Comparison of ENCODE assay signal across 21 cellular contexts in genomic region chr4:118154643-118155042, GRCh38.
DNase-seq lines count a peak whose midpoint lies in the region; ATAC-seq and TF ChIP-seq lines count a peak whose summit lies in the region.
"Had no signal": no experiment of that assay in that cellular context is flagged by ENCODE, and none has a peak within 500 bp of the region (broad histone marks: within the 10 kb centered on the region; RNA-seq: fewer than 3 reads in every experiment).

No MANE protein-coding gene starts in this region.

- WGBS in SK-N-SH (ENCODE audit: low lambda C conversion rate) = 39% methylated on average over 5 of the region's 5 CpGs
- WGBS in stomach, 5 donors = 85 to 92% (median 92%) methylated on average over 5 of the region's 5 CpGs

- no peaks in the 10 kb centered on the region for H4K20me1 ChIP-seq in DND-41 (ENCODE audit: insufficient read depth, low read length)
- no peaks in the 10 kb centered on the region for H4K20me1 ChIP-seq in SK-N-SH (ENCODE audit: insufficient read depth)
- H4K20me1 ChIP-seq in fibroblast of lung (ENCODE audit: control insufficient read depth, extremely low read depth, insufficient read depth, low read length) = no peaks in the 10 kb centered on the region

- H3K27me3 ChIP-seq in DND-41 (ENCODE audit: insufficient read depth, low read length, poor library complexity) (no peaks in the 10 kb centered on the region), SK-N-SH (ENCODE audit: insufficient read depth) (no peaks in the 10 kb centered on the region), fibroblast of lung (ENCODE audit: control insufficient read depth, insufficient read depth, low read length) (no peaks in the 10 kb centered on the region), stomach (no peaks in the 10 kb centered on the region)

- TF ChIP-seq POLR2A in GM18505 (IDR thresholded peaks at IDR 0.05; ENCODE audit: borderline replicate concordance, extremely low read depth, insufficient read depth, insufficient read length) (no peak), stomach (IDR thresholded peaks at IDR 0.05) (no peak)

- TF ChIP-seq CTCF in DND-41 (IDR thresholded peaks at IDR 0.05; ENCODE audit: borderline replicate concordance, extremely low read depth, low read length, poor library complexity, severe bottlenecking) = no peak
- TF ChIP-seq CTCF in SK-N-SH (IDR thresholded peaks at IDR 0.05) = no peak
- TF ChIP-seq CTCF in fibroblast of lung (conservative IDR thresholded peaks at IDR 0.05 in 1 of 2, IDR thresholded peaks at IDR 0.05 in 1 of 2; ENCODE audit: low read depth in 1 of 2, low read length in 2 of 2) = no peak
- no peak for TF ChIP-seq CTCF in stomach (IDR thresholded peaks at IDR 0.05)

- H3K36me3 ChIP-seq in DND-41 (ENCODE audit: insufficient read depth, low read length) = peaks cover 60% of the 10 kb centered on the region
- H3K36me3 ChIP-seq in SK-N-SH (replicated peaks in 1 of 2; ENCODE audit: control insufficient read depth in 1 of 2, insufficient read depth in 2 of 2, low read length in 1 of 2) = no peaks in the 10 kb centered on the region
- H3K36me3 ChIP-seq in fibroblast of lung (ENCODE audit: control insufficient read depth, insufficient read depth, low read length) = no peaks in the 10 kb centered on the region
- no peaks in the 10 kb centered on the region for H3K36me3 ChIP-seq in stomach

- H2AFZ ChIP-seq in DND-41 (ENCODE audit: low read depth, low read length) (no peak overlapping the region), SK-N-SH (ENCODE audit: low read depth) (no peak overlapping the region), fibroblast of lung (ENCODE audit: low read length) (no peak overlapping the region)
- H2AFZ ChIP-seq: parathyroid adenoma had no signal

- peak in 1 of 2 experiments; percentile 73; a peak in 1 of 4 replicates for TF ChIP-seq EP300 in SK-N-SH (IDR thresholded peaks at IDR 0.05; ENCODE audit: borderline replicate concordance in 1 of 2, low read depth in 1 of 2, low read length in 1 of 2)
- no peak for TF ChIP-seq EP300 in stomach (IDR thresholded peaks at IDR 0.05)

- no peak for TF ChIP-seq RAD21 in SK-N-SH (IDR thresholded peaks at IDR 0.05; ENCODE audit: low read length)

- H3K27ac ChIP-seq in DND-41 (ENCODE audit: low read length) (0 out of 2 replicates have a peak overlapping the region, but pooled peaks have one; percentile 25), SK-N-SH (ENCODE audit: low read depth in 2 of 2, low read length in 1 of 2) (peak overlapping the region; percentile 49 to 69; a peak in 3 of 4 replicates), fibroblast of lung (ENCODE audit: insufficient read depth, low read length) (no peak overlapping the region), stomach (no peak overlapping the region)
- H3K27ac ChIP-seq: parathyroid adenoma had no signal

- CTCF ChIA-PET in SK-N-SH (lab: Yijun Ruan, JAX) = no interaction called here

- DNase-seq in DND-41 (no peak), SK-N-SH (no peak), fibroblast of lung (ENCODE audit: low read depth in 2 of 2) (peak; percentile 36 to 73), renal cortical epithelial cell (ENCODE audit: low read depth) (peak; percentile 13), left colon (no peak), stomach (no peak)
- DNase-seq: activated naive CD4-positive, alpha-beta T cell treated with anti-CD3 and anti-CD28 coated beads for 36 hours; activated T-cell treated with anti-CD3 and anti-CD28 coated beads, Interleukin-2, amount 50 U/mL, for 72 hours; cerebellar nuclear complex; DMS53; effector CD8-positive, alpha-beta T cell; naive thymus-derived CD8-positive, alpha-beta T cell; NCI-H1092 treated with DMSO at 0.1 percent for 48 hours; NCI-H2029; NCI-H345; NCI-H82; SHP77; T-cell had no signal

- POLR2A ChIA-PET in SK-N-SH (lab: Yijun Ruan, JAX) = no interaction called here

- H3K9me2 ChIP-seq in SK-N-SH = no peaks in the 10 kb centered on the region

- H3K9me3 ChIP-seq in DND-41 (ENCODE audit: insufficient read depth, low read length, severe bottlenecking) (peaks cover 19% of the 10 kb centered on the region), SK-N-SH (no peaks in the 10 kb centered on the region), fibroblast of lung (ENCODE audit: control insufficient read depth, insufficient read depth, low read depth, low read length) (no peaks in the 10 kb centered on the region), stomach (peaks cover 0 to 11% (median 2%) of the 10 kb centered on the region in 4 donors)

- no peak overlapping the region for H3K4me3 ChIP-seq in DND-41 (ENCODE audit: low read depth in 1 of 2, low read length in 2 of 2)
- H3K4me3 ChIP-seq in SK-N-SH (ENCODE audit: low read depth in 2 of 2, low read length in 1 of 2) = no peak overlapping the region
- no peak overlapping the region for H3K4me3 ChIP-seq in fibroblast of lung (replicated peaks in 1 of 4; ENCODE audit: control extremely low read depth in 1 of 4, insufficient read depth in 1 of 4, low read depth in 3 of 4, low read length in 4 of 4)
- H3K4me3 ChIP-seq in stomach = no peak overlapping the region

- H3K9ac ChIP-seq in DND-41 (ENCODE audit: low read depth, low read length) (no peak overlapping the region), SK-N-SH (no peak overlapping the region), fibroblast of lung (ENCODE audit: insufficient read depth, low read length) (no peak overlapping the region)
- H3K9ac ChIP-seq: parathyroid adenoma had no signal

- no peaks in the 10 kb centered on the region for H3K79me2 ChIP-seq in DND-41 (ENCODE audit: insufficient read depth, low read length)
- H3K79me2 ChIP-seq in SK-N-SH (ENCODE audit: insufficient read depth) = no peaks in the 10 kb centered on the region; the same call in 1 of the 2 replicates
- H3K79me2 ChIP-seq in fibroblast of lung (ENCODE audit: control insufficient read depth, insufficient read depth, low read length) = no peaks in the 10 kb centered on the region
- H3K79me2 ChIP-seq: parathyroid adenoma had no signal

- H3K4me2 ChIP-seq in DND-41 (ENCODE audit: insufficient read depth, low read length) (no peak overlapping the region), SK-N-SH (no peak overlapping the region), fibroblast of lung (ENCODE audit: extremely low read depth, insufficient read depth, low read length) (no peak overlapping the region)

- intact Hi-C loops in left colon (cut with DNase I, micrococcal nuclease) (no loop called here), stomach (cut with DNase I; ENCODE audit: low total_unique reads) (no loop called here)

- ATAC-seq in DND-41 (ENCODE audit: insufficient read depth, low read depth) = no peak
- ATAC-seq in GM18505 (IDR thresholded peaks at IDR 0.05; ENCODE audit: unreplicated experiment) = no peak
- ATAC-seq in left colon = no peak
- ATAC-seq: activated T-cell treated with anti-CD3 and anti-CD28 coated beads, Interleukin-2, amount 50 U/mL, for 72 hours; esophagus mucosa; naive thymus-derived CD8-positive, alpha-beta T cell; T-cell had no signal

- H3K4me1 ChIP-seq in DND-41 (ENCODE audit: insufficient read depth, low read length) (peaks cover 14% of the 10 kb centered on the region), SK-N-SH (ENCODE audit: control insufficient read depth in 1 of 2, insufficient read depth in 2 of 2, low read depth in 1 of 2, low read length in 1 of 2) (no peaks in the 10 kb centered on the region), fibroblast of lung (ENCODE audit: control insufficient read depth, extremely low read depth, insufficient read depth, low read length) (no peaks in the 10 kb centered on the region), stomach (no peaks in the 10 kb centered on the region)
- H3K4me1 ChIP-seq: parathyroid adenoma had no signal

- peaks cover 5% of the 10 kb centered on the region for H3F3A ChIP-seq in SK-N-SH (replicated peaks; ENCODE audit: insufficient read depth)

TF ChIP-seq in SK-N-SH, 30 proteins besides CTCF, POLR2A, EP300 and RAD21:
- TF ChIP-seq USF1 (IDR thresholded peaks at IDR 0.05; ENCODE audit: borderline replicate concordance, low read depth) (no peak), JUND (IDR thresholded peaks at IDR 0.05) (peak; percentile 66), EZH2phosphoT487 (IDR thresholded peaks at IDR 0.05; ENCODE audit: borderline replicate concordance, low read depth) (no peak), SIN3A (IDR thresholded peaks at IDR 0.05; ENCODE audit: borderline replicate concordance, low read depth, low read length) (no peak), MXI1 (IDR thresholded peaks at IDR 0.05; ENCODE audit: low read depth, low read length) (no peak), TCF12 (IDR thresholded peaks at IDR 0.05) (peak; percentile 82), CHD2 (IDR thresholded peaks at IDR 0.05; ENCODE audit: low read length, partially characterized antibody) (no peak), YY1 (IDR thresholded peaks at IDR 0.05; ENCODE audit: low read depth) (no peak), FOSL2 (IDR thresholded peaks at IDR 0.05; ENCODE audit: borderline replicate concordance, low read depth) (peak; percentile 62; the same call in 1 of the 2 replicates), PBX3 (IDR thresholded peaks at IDR 0.05) (peak; percentile 93)
TF ChIP-seq in SK-N-SH: peak in this region for 4.

Comparison
In these comparisons a context has a peak if more than half of its experiments do, and no peak if none do; other contexts are left out.
1. DNase-seq: peak in fibroblast of lung (2 of 2) and renal cortical epithelial cell (single experiment); none in DND-41 (single experiment), SK-N-SH (single experiment), left colon (0 of 2) and stomach (single experiment).
2. H3K27ac ChIP-seq: peak in DND-41 (single experiment) and SK-N-SH (2 of 2); none in fibroblast of lung (single experiment) and stomach (0 of 5).